In genomic region chr11:33257897-33258630, GRCh38 we compare ENCODE assay signal across 1 cellular context.
TF ChIP-seq lines count a peak whose summit lies in the region.

No MANE protein-coding gene starts in this region.

TF ChIP-seq in K562, 482 proteins besides CTCF, POLR2A, EP300 and RAD21 (continued from another document):
- TF ChIP-seq ZMIZ1 (IDR thresholded peaks at IDR 0.05; ENCODE audit: low read depth in 2 of 2, low read length in 2 of 2): 0 out of 4 replicates have a peak, but pooled peaks of 1 of the 2 experiments have one; percentile 5
- TF ChIP-seq FUS (optimal IDR thresholded peaks at IDR 0.05; ENCODE audit: low read depth, low read length): peak; percentile 36
- 0 out of 2 replicates have a peak, but pooled peaks have one; percentile 19 for TF ChIP-seq ZNF212 (CRISPR knock-in tag; IDR thresholded peaks at IDR 0.05)
- TF ChIP-seq IRF9 (tag; IDR thresholded peaks at IDR 0.05): peak; percentile 80
- TF ChIP-seq ZNF263 (CRISPR knock-in tag; IDR thresholded peaks at IDR 0.05; ENCODE audit: borderline replicate concordance): 0 out of 2 replicates have a peak, but pooled peaks have one; percentile 2
- 0 out of 2 replicates have a peak, but pooled peaks have one; percentile 49 for TF ChIP-seq THRB (CRISPR knock-in tag; conservative IDR thresholded peaks at IDR 0.05)
- TF ChIP-seq, protein P1, sequence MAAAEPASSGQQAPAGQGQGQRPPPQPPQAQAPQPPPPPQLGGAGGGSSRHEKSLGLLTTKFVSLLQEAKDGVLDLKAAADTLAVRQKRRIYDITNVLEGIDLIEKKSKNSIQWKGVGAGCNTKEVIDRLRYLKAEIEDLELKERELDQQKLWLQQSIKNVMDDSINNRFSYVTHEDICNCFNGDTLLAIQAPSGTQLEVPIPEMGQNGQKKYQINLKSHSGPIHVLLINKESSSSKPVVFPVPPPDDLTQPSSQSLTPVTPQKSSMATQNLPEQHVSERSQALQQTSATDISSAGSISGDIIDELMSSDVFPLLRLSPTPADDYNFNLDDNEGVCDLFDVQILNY (CRISPR knock-in tag; IDR thresholded peaks at IDR 0.05): 0 out of 2 replicates have a peak, but pooled peaks have one; percentile 69
- peak; percentile 52 for TF ChIP-seq CBX1 (IDR thresholded peaks at IDR 0.05; ENCODE audit: low read depth)
- TF ChIP-seq FOXK1 (CRISPR knock-in tag; IDR thresholded peaks at IDR 0.05; ENCODE audit: borderline replicate concordance): no peak
- no peak for TF ChIP-seq HMG20B (CRISPR knock-in tag; IDR thresholded peaks at IDR 0.05)
- 0 out of 2 replicates have a peak, but pooled peaks have one; percentile 28 for TF ChIP-seq NR4A1 (CRISPR knock-in tag; IDR thresholded peaks at IDR 0.05)
- TF ChIP-seq NR4A1 (tag; IDR thresholded peaks at IDR 0.05): no peak
- TF ChIP-seq SRSF1 (IDR thresholded peaks at IDR 0.05; ENCODE audit: low read depth, low read length): no peak
- TF ChIP-seq, protein P2, sequence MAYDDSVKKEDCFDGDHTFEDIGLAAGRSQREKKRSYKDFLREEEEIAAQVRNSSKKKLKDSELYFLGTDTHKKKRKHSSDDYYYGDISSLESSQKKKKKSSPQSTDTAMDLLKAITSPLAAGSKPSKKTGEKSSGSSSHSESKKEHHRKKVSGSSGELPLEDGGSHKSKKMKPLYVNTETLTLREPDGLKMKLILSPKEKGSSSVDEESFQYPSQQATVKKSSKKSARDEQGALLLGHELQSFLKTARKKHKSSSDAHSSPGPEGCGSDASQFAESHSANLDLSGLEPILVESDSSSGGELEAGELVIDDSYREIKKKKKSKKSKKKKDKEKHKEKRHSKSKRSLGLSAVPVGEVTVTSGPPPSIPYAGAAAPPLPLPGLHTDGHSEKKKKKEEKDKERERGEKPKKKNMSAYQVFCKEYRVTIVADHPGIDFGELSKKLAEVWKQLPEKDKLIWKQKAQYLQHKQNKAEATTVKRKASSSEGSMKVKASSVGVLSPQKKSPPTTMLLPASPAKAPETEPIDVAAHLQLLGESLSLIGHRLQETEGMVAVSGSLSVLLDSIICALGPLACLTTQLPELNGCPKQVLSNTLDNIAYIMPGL (CRISPR knock-in tag; IDR thresholded peaks at IDR 0.05): peak; percentile 31; the same call in 1 of the 2 replicates
- peak; percentile 26; the same call in 1 of the 2 replicates for TF ChIP-seq CREB3L1 (IDR thresholded peaks at IDR 0.05; ENCODE audit: borderline replicate concordance, low read depth)
- TF ChIP-seq NUFIP1 (IDR thresholded peaks at IDR 0.05; ENCODE audit: partially characterized antibody): no peak
- TF ChIP-seq, protein P3, sequence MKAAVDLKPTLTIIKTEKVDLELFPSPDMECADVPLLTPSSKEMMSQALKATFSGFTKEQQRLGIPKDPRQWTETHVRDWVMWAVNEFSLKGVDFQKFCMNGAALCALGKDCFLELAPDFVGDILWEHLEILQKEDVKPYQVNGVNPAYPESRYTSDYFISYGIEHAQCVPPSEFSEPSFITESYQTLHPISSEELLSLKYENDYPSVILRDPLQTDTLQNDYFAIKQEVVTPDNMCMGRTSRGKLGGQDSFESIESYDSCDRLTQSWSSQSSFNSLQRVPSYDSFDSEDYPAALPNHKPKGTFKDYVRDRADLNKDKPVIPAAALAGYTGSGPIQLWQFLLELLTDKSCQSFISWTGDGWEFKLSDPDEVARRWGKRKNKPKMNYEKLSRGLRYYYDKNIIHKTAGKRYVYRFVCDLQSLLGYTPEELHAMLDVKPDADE (conservative IDR thresholded peaks at IDR 0.05; ENCODE audit: control insufficient read depth, low read depth, low read length): peak; percentile 33; the same call in 1 of the 2 replicates
- peak; percentile 42 for TF ChIP-seq KAT7 (CRISPR knock-in tag; IDR thresholded peaks at IDR 0.05; ENCODE audit: borderline replicate concordance)
- TF ChIP-seq CBX3 (IDR thresholded peaks at IDR 0.05; ENCODE audit: borderline replicate concordance in 1 of 2, low read length in 2 of 2): no peak
- TF ChIP-seq PYGO2 (tag; IDR thresholded peaks at IDR 0.05): no peak
- peak; percentile 52; the same call in 1 of the 2 replicates for TF ChIP-seq MYNN (IDR thresholded peaks at IDR 0.05)
- no peak for TF ChIP-seq MYNN (CRISPR knock-in tag; IDR thresholded peaks at IDR 0.05)
- peak; percentile 30 for TF ChIP-seq FIP1L1 (IDR thresholded peaks at IDR 0.05; ENCODE audit: low read depth, low read length, poor library complexity, severe bottlenecking)
- TF ChIP-seq, protein P4, sequence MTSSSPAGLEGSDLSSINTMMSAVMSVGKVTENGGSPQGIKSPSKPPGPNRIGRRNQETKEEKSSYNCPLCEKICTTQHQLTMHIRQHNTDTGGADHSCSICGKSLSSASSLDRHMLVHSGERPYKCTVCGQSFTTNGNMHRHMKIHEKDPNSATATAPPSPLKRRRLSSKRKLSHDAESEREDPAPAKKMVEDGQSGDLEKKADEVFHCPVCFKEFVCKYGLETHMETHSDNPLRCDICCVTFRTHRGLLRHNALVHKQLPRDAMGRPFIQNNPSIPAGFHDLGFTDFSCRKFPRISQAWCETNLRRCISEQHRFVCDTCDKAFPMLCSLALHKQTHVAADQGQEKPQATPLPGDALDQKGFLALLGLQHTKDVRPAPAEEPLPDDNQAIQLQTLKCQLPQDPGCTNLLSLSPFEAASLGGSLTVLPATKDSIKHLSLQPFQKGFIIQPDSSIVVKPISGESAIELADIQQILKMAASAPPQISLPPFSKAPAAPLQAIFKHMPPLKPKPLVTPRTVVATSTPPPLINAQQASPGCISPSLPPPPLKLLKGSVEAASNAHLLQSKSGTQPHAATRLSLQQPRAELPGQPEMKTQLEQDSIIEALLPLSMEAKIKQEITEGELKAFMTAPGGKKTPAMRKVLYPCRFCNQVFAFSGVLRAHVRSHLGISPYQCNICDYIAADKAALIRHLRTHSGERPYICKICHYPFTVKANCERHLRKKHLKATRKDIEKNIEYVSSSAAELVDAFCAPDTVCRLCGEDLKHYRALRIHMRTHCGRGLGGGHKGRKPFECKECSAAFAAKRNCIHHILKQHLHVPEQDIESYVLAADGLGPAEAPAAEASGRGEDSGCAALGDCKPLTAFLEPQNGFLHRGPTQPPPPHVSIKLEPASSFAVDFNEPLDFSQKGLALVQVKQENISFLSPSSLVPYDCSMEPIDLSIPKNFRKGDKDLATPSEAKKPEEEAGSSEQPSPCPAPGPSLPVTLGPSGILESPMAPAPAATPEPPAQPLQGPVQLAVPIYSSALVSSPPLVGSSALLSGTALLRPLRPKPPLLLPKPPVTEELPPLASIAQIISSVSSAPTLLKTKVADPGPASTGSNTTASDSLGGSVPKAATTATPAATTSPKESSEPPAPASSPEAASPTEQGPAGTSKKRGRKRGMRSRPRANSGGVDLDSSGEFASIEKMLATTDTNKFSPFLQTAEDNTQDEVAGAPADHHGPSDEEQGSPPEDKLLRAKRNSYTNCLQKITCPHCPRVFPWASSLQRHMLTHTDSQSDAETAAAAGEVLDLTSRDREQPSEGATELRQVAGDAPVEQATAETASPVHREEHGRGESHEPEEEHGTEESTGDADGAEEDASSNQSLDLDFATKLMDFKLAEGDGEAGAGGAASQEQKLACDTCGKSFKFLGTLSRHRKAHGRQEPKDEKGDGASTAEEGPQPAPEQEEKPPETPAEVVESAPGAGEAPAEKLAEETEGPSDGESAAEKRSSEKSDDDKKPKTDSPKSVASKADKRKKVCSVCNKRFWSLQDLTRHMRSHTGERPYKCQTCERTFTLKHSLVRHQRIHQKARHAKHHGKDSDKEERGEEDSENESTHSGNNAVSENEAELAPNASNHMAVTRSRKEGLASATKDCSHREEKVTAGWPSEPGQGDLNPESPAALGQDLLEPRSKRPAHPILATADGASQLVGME (CRISPR knock-in tag; IDR thresholded peaks at IDR 0.05): no peak
- no peak for TF ChIP-seq ZNF785 (CRISPR knock-in tag; IDR thresholded peaks at IDR 0.05)
- TF ChIP-seq NFYB (IDR thresholded peaks at IDR 0.05; ENCODE audit: extremely low read depth, insufficient read length): no peak
- TF ChIP-seq RFX1 (IDR thresholded peaks at IDR 0.05): peak; percentile 40
- TF ChIP-seq POLR2G (IDR thresholded peaks at IDR 0.05; ENCODE audit: low read depth, low read length): peak; percentile 89
- TF ChIP-seq NFIC (IDR thresholded peaks at IDR 0.05): peak; percentile 56
- no peak for TF ChIP-seq BRD9 (IDR thresholded peaks at IDR 0.05; ENCODE audit: low read depth, partially characterized antibody)
- peak; percentile 58; the same call in 1 of the 2 replicates for TF ChIP-seq DMBX1 (CRISPR knock-in tag; IDR thresholded peaks at IDR 0.05; ENCODE audit: borderline replicate concordance)
- peak in 1 of 2 experiments; percentile 53; a peak in 2 of 4 replicates for TF ChIP-seq RCOR1 (IDR thresholded peaks at IDR 0.05; ENCODE audit: borderline replicate concordance in 1 of 2, low read depth in 2 of 2, low read length in 2 of 2)
- TF ChIP-seq ZNF224 (CRISPR knock-in tag; IDR thresholded peaks at IDR 0.05): no peak
- TF ChIP-seq TAF9B (IDR thresholded peaks at IDR 0.05; ENCODE audit: partially characterized antibody): peak; percentile 39
- TF ChIP-seq CTBP1 (IDR thresholded peaks at IDR 0.05; ENCODE audit: borderline replicate concordance): peak; percentile 77; the same call in 1 of the 2 replicates
- 0 out of 2 replicates have a peak, but pooled peaks have one; percentile 35 for TF ChIP-seq NCOA6 (IDR thresholded peaks at IDR 0.05)
- TF ChIP-seq YY1 (IDR thresholded peaks at IDR 0.05; ENCODE audit: borderline replicate concordance in 1 of 3, control insufficient read depth in 1 of 3, extremely low read depth in 1 of 3, insufficient read depth in 3 of 3, insufficient read length in 1 of 3, insufficient replicate concordance in 2 of 3, low read depth in 1 of 3, low read length in 2 of 3): peak in 2 of 3 experiments; percentile 56 to 78
- peak; percentile 65 for TF ChIP-seq PRPF4 (IDR thresholded peaks at IDR 0.05; ENCODE audit: insufficient read depth, low read depth, low read length, poor library complexity, severe bottlenecking)
